In the genomic region with DNA sequence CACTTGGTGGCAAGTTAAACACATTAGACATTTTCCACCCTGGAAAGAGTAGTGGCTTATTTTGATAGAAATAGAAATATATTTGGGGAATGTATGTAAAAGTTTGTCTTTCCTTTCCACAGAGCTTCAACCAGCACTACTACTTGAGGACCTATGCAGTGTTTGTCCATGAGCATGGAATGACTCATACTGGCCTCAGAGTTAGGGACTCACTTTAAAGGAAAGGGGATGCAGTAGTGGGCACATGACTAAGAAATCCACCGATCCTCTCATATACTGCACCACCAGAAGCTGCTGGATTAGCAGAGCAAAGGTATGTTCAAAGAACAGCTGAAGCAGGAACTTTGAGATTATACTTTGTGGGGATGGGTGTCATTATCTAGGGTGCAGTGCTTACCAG, we compare ENCODE assay signal across 18 cellular contexts.
DNase-seq lines count a peak whose midpoint lies in the region; ATAC-seq and TF ChIP-seq lines count a peak whose summit lies in the region.
"Had no signal": no experiment of that assay in that cellular context is flagged by ENCODE, and none has a peak within 500 bp of the region (broad histone marks: within the 10 kb centered on the region; RNA-seq: fewer than 3 reads in every experiment).

No MANE protein-coding gene starts in this region.

- H3K36me3 Mint-ChIP-seq in activated CD4-positive, alpha-beta T cell treated with anti-CD3 and anti-CD28 coated beads for 36 hours (ENCODE audit: low read depth): no peaks in the 10 kb centered on the region

- H3K9me3 Mint-ChIP-seq in activated CD4-positive, alpha-beta T cell treated with anti-CD3 and anti-CD28 coated beads for 36 hours (ENCODE audit: low read depth): no peaks in the 10 kb centered on the region

- TF ChIP-seq CTCF in PC-3 (conservative IDR thresholded peaks at IDR 0.05; ENCODE audit: low read depth, low read length): no peak
- no peak for TF ChIP-seq CTCF in astrocyte of the spinal cord (IDR thresholded peaks at IDR 0.05; ENCODE audit: low read depth, low read length)
- no peak for TF ChIP-seq CTCF in Peyer's patch (IDR thresholded peaks at IDR 0.05)
- no peak for TF ChIP-seq CTCF in upper lobe of left lung (IDR thresholded peaks at IDR 0.05)

- H3K79me2 ChIP-seq in PC-3 (ENCODE audit: low read length): no peaks in the 10 kb centered on the region

- CTCF ChIA-PET in PC-3 (lab: Charles Lee): no interaction called here
- CTCF ChIA-PET in activated CD4-positive, alpha-beta T cell treated with anti-CD3 and anti-CD28 coated beads for 36 hours (lab: Charles Lee): no interaction called here

- H3K27ac ChIP-seq in PC-3 (ENCODE audit: low read length) (no peak overlapping the region), mesenchymal stem cell (ENCODE audit: low read length, poor library complexity, severe bottlenecking) (no peak overlapping the region), Peyer's patch (no peak overlapping the region), upper lobe of left lung (no peak overlapping the region)
- H3K27ac ChIP-seq: SK-N-MC had no signal

- H3K27me3 Mint-ChIP-seq in activated CD4-positive, alpha-beta T cell treated with anti-CD3 and anti-CD28 coated beads for 36 hours: peaks cover 7% of the 10 kb centered on the region

- H3K9me3 ChIP-seq in PC-3 (ENCODE audit: low read length) (no peaks in the 10 kb centered on the region), mesenchymal stem cell (ENCODE audit: control insufficient read depth, low read length) (no peaks in the 10 kb centered on the region), Peyer's patch (no peaks in the 10 kb centered on the region), upper lobe of left lung (no peaks in the 10 kb centered on the region)

- no peak overlapping the region for H2BK12ac ChIP-seq in mesenchymal stem cell (ENCODE audit: low read length in 2 of 2)

- no peaks in the 10 kb centered on the region for H4K20me1 ChIP-seq in PC-3 (ENCODE audit: low read length)

- no peak overlapping the region for H3K9ac ChIP-seq in PC-3 (ENCODE audit: low read length)
- no peak overlapping the region for H3K9ac ChIP-seq in mesenchymal stem cell (ENCODE audit: low read length)

- POLR2A ChIA-PET in PC-3 (lab: Charles Lee; ENCODE audit: unreplicated experiment): no interaction called here
- POLR2A ChIA-PET in activated CD4-positive, alpha-beta T cell treated with anti-CD3 and anti-CD28 coated beads for 36 hours (lab: Charles Lee): no interaction called here

- peak; percentile 66 for DNase-seq in ELR (ENCODE audit: low read depth)
- DNase-seq in PC-3: peak; percentile 40
- peak; percentile 29 for DNase-seq in astrocyte of the spinal cord (ENCODE audit: low read depth, low spot score)
- DNase-seq in mesenchymal stem cell: peak; percentile 32
- no peak for DNase-seq in Peyer's patch
- no peak for DNase-seq in upper lobe of left lung
- no peak for DNase-seq in activated CD4-positive, alpha-beta T cell treated with anti-CD3 and anti-CD28 coated beads for 36 hours
- DNase-seq: Calu3, DMS153, KBM-7, MM.1S, NCI-H2029 treated with DMSO at 0.1 percent for 48 hours, NCI-H446 treated with DMSO at 0.1 percent for 48 hours, NCI-H526, SIG-M5, SW 1271 had no signal

- TF ChIP-seq POLR2A in Peyer's patch (IDR thresholded peaks at IDR 0.05) (no peak), upper lobe of left lung (IDR thresholded peaks at IDR 0.05) (no peak)

- H3K79me1 ChIP-seq in mesenchymal stem cell (replicated peaks; ENCODE audit: low read length, poor library complexity, severe bottlenecking): no peaks in the 10 kb centered on the region

- H3K23ac ChIP-seq in mesenchymal stem cell (ENCODE audit: low read length in 2 of 2): no peak overlapping the region

- H3K14ac ChIP-seq in mesenchymal stem cell (ENCODE audit: low read length in 2 of 2): no peak overlapping the region

- H4K91ac ChIP-seq in mesenchymal stem cell (ENCODE audit: low read length): no peak overlapping the region

- no peaks in the 10 kb centered on the region; the same call in 1 of the 2 replicates for H3K9me2 ChIP-seq in PC-3 (replicated peaks; ENCODE audit: low read length)

- ATAC-seq in PC-3 (peak; percentile 37; the same call in 1 of the 2 replicates), SK-N-SH treated with all-trans-retinoic acid at 6 μM for 48 hours (no peak), upper lobe of left lung (ENCODE audit: low FRiP score in 2 of 2) (no peak)
- no peak for ATAC-seq in activated CD4-positive, alpha-beta T cell treated with anti-CD3 and anti-CD28 coated beads for 36 hours

- H3K4me3 ChIP-seq in PC-3 (ENCODE audit: low read length) (no peak overlapping the region), astrocyte of the spinal cord (ENCODE audit: low read depth, low read length) (no peak overlapping the region), mesenchymal stem cell (ENCODE audit: insufficient read depth in 1 of 2, low read depth in 1 of 2, low read length in 2 of 2) (no peak overlapping the region), Peyer's patch (no peak overlapping the region), upper lobe of left lung (no peak overlapping the region)
- H3K4me3 ChIP-seq: SK-N-MC had no signal

- in situ Hi-C loops in astrocyte of the spinal cord (cut with HindIII; ENCODE audit: low sequenced_read_pairs): no loop called here

- no peaks in the 10 kb centered on the region for H3K4me1 Mint-ChIP-seq in activated CD4-positive, alpha-beta T cell treated with anti-CD3 and anti-CD28 coated beads for 36 hours

- no peak overlapping the region for H2BK120ac ChIP-seq in mesenchymal stem cell (ENCODE audit: low read depth, low read length)

- H3K27me3 ChIP-seq in PC-3 (ENCODE audit: low read length) (no peaks in the 10 kb centered on the region), mesenchymal stem cell (ENCODE audit: control insufficient read depth in 1 of 2, insufficient read depth in 1 of 2, low read length in 2 of 2) (no peaks in the 10 kb centered on the region), Peyer's patch (no peaks in the 10 kb centered on the region), upper lobe of left lung (no peaks in the 10 kb centered on the region)

- no peak overlapping the region for H3K18ac ChIP-seq in mesenchymal stem cell (ENCODE audit: low read depth in 1 of 2, low read length in 2 of 2)

- H3K4me1 ChIP-seq in PC-3 (ENCODE audit: insufficient read depth, low read length) (no peaks in the 10 kb centered on the region; the same call in 1 of the 2 replicates), mesenchymal stem cell (ENCODE audit: control insufficient read depth, insufficient read depth, low read depth, low read length) (peaks cover 3% of the 10 kb centered on the region), Peyer's patch (no peaks in the 10 kb centered on the region), upper lobe of left lung (peaks cover 0 to 4% (median 0%) of the 10 kb centered on the region in 4 donors)

- H4K8ac ChIP-seq in mesenchymal stem cell (ENCODE audit: low read length): no peak overlapping the region

- H3K4me3 Mint-ChIP-seq in activated CD4-positive, alpha-beta T cell treated with anti-CD3 and anti-CD28 coated beads for 36 hours: no peak overlapping the region

- no CpG with 5 or more reads among the region's 1 CpG for WGBS in mesenchymal stem cell
- WGBS in upper lobe of left lung, 2 donors: 89 to 90% methylated on average over 1 of the region's 1 CpG

- no peak overlapping the region for H3K27ac Mint-ChIP-seq in activated CD4-positive, alpha-beta T cell treated with anti-CD3 and anti-CD28 coated beads for 36 hours

- no TSS peak for BruUV-seq in PC-3 (replicated peaks; lab: Mats Ljungman, UMichigan)

- H2AFZ ChIP-seq in PC-3 (ENCODE audit: low read length) (no peak overlapping the region), mesenchymal stem cell (ENCODE audit: low read depth, low read length) (no peak overlapping the region)

- no peaks in the 10 kb centered on the region for H3F3A ChIP-seq in PC-3 (ENCODE audit: low read length, unreplicated experiment)

- no peak overlapping the region for H2AK5ac ChIP-seq in mesenchymal stem cell (ENCODE audit: low read length, severe bottlenecking)

- H2BK5ac ChIP-seq in mesenchymal stem cell (ENCODE audit: low read depth, low read length, poor library complexity, severe bottlenecking): no peak overlapping the region

- TF ChIP-seq EP300 in upper lobe of left lung (IDR thresholded peaks at IDR 0.05): no peak

- H3K36me3 ChIP-seq in PC-3 (ENCODE audit: low read depth, low read length) (no peaks in the 10 kb centered on the region), mesenchymal stem cell (ENCODE audit: control insufficient read depth in 1 of 2, insufficient read depth in 2 of 2, low read depth in 1 of 2, low read length in 2 of 2) (no peaks in the 10 kb centered on the region), Peyer's patch (no peaks in the 10 kb centered on the region), upper lobe of left lung (no peaks in the 10 kb centered on the region)

- intact Hi-C loops in PC-3 (cut with micrococcal nuclease): no loop called here
- intact Hi-C loops in activated CD4-positive, alpha-beta T cell treated with anti-CD3 and anti-CD28 coated beads for 36 hours (cut with DNase I, micrococcal nuclease): no loop called here

- H3K4me2 ChIP-seq in PC-3 (ENCODE audit: low read length): no peak overlapping the region
- H3K4me2 ChIP-seq in mesenchymal stem cell (ENCODE audit: low read length, poor library complexity, severe bottlenecking): no peak overlapping the region

- no peak overlapping the region for H2BK15ac ChIP-seq in mesenchymal stem cell (ENCODE audit: low read depth, poor library complexity, severe bottlenecking)

- no peak overlapping the region for H3K4ac ChIP-seq in mesenchymal stem cell (ENCODE audit: low read depth in 1 of 2, low read length in 2 of 2)

TF ChIP-seq in SK-N-SH treated with all-trans-retinoic acid at 6 μM for 48 hours, 23 proteins besides CTCF, POLR2A, EP300 and RAD21 (continues in another document):
- TF ChIP-seq, protein P1, sequence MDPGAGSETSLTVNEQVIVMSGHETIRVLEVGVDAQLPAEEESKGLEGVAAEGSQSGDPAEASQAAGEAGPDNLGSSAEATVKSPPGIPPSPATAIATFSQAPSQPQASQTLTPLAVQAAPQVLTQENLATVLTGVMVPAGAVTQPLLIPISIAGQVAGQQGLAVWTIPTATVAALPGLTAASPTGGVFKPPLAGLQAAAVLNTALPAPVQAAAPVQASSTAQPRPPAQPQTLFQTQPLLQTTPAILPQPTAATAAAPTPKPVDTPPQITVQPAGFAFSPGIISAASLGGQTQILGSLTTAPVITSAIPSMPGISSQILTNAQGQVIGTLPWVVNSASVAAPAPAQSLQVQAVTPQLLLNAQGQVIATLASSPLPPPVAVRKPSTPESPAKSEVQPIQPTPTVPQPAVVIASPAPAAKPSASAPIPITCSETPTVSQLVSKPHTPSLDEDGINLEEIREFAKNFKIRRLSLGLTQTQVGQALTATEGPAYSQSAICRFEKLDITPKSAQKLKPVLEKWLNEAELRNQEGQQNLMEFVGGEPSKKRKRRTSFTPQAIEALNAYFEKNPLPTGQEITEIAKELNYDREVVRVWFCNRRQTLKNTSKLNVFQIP (CRISPR knock-in tag; IDR thresholded peaks at IDR 0.05; ENCODE audit: borderline replicate concordance, low read depth): no peak

Comparison
In these comparisons a context has a peak if more than half of its experiments do, and no peak if none do; other contexts are left out.
1. DNase-seq: peak in ELR (single experiment), PC-3 (single experiment), astrocyte of the spinal cord (single experiment) and mesenchymal stem cell (single experiment); none in Peyer's patch (0 of 3), upper lobe of left lung (0 of 2) and activated CD4-positive, alpha-beta T cell treated with anti-CD3 and anti-CD28 coated beads for 36 hours (single experiment).